13 cellular contexts compared by ENCODE assay signal in genomic region chr17:28700278-28700677, GRCh38. TPM values are rescaled to one million over a fixed set of nuclear protein-coding genes. Genes with fewer than 3 reads are reported as not detected.
DNase-seq lines count a peak whose midpoint lies in the region; ATAC-seq lines count a peak whose summit lies in the region.
"Had no signal": no experiment of that assay in that cellular context is flagged by ENCODE, and none has a peak within 500 bp of the region (broad histone marks: within the 10 kb centered on the region; RNA-seq: fewer than 3 reads in every experiment).

No MANE protein-coding gene starts in this region.

- peaks cover 100% of the 10 kb centered on the region for H3K36me3 Mint-ChIP-seq in activated T-cell treated with anti-CD3 and anti-CD28 coated beads, Interleukin-2, amount 50 U/mL, for 24 hours (ENCODE audit: low read depth)
- H3K36me3 Mint-ChIP-seq in activated T-cell treated with anti-CD3 and anti-CD28 coated beads, Interleukin-2, amount 50 U/mL, for 4 hours (ENCODE audit: insufficient read depth) = peaks cover 33% of the 10 kb centered on the region
- H3K36me3 Mint-ChIP-seq in stimulated activated effector memory CD8-positive, alpha-beta T cell treated with anti-CD3 and anti-CD28 coated beads, Interleukin-12 subunit alpha, Interleukin-12 subunit beta, amount 100 ng/mL, for 72 hours = peaks cover 89% of the 10 kb centered on the region

- H3K27me3 ChIP-seq in layer of hippocampus (ENCODE audit: control insufficient read depth, insufficient read depth, low read length) = no peaks in the 10 kb centered on the region
- H3K27me3 ChIP-seq: BLaER1 treated with 17β-estradiol and CSF1 and Interleukin-3, amounts not matched to agents 10 nM and 100 nM had no signal

- H3K27ac ChIP-seq in angular gyrus (ENCODE audit: low read depth, low read length) = peak overlapping the region; percentile 87
- peak overlapping the region; percentile 79 for H3K27ac ChIP-seq in layer of hippocampus (ENCODE audit: low read depth, low read length)
- H3K27ac ChIP-seq: BLaER1 treated with 17β-estradiol and CSF1 and Interleukin-3, amounts not matched to agents 10 nM and 100 nM had no signal

- ATAC-seq in activated T-cell treated with anti-CD3 and anti-CD28 coated beads, Interleukin-2, amount 50 U/mL, for 4 hours = no peak
- ATAC-seq in stimulated activated effector memory CD8-positive, alpha-beta T cell treated with anti-CD3 and anti-CD28 coated beads, Interleukin-12 subunit alpha, Interleukin-12 subunit beta, amount 100 ng/mL, for 72 hours = no peak

- no peak for DNase-seq in activated T-cell treated with anti-CD3 and anti-CD28 coated beads, Interleukin-2, amount 50 U/mL, for 24 hours
- no peak for DNase-seq in activated T-cell treated with anti-CD3 and anti-CD28 coated beads, Interleukin-2, amount 50 U/mL, for 4 hours
- DNase-seq in stimulated activated effector memory CD8-positive, alpha-beta T cell treated with anti-CD3 and anti-CD28 coated beads, Interleukin-12 subunit alpha, Interleukin-12 subunit beta, amount 100 ng/mL, for 72 hours (ENCODE audit: low spot score in 2 of 2) = no peak
- DNase-seq in foreskin melanocyte (no peak), 8988T (no peak), germinal center (ENCODE audit: low spot score) (no peak)
- DNase-seq: ACHN; CD4-positive, CD25-positive, alpha-beta regulatory T cell; DMS 273 treated with DMSO at 0.1 percent for 48 hours; GOT3 had no signal

- peak overlapping the region; percentile 55 for H3K27ac Mint-ChIP-seq in activated T-cell treated with anti-CD3 and anti-CD28 coated beads, Interleukin-2, amount 50 U/mL, for 24 hours
- peak overlapping the region; percentile 83 for H3K27ac Mint-ChIP-seq in stimulated activated effector memory CD8-positive, alpha-beta T cell treated with anti-CD3 and anti-CD28 coated beads, Interleukin-12 subunit alpha, Interleukin-12 subunit beta, amount 100 ng/mL, for 72 hours

- H3K4me1 Mint-ChIP-seq in activated T-cell treated with anti-CD3 and anti-CD28 coated beads, Interleukin-2, amount 50 U/mL, for 24 hours (ENCODE audit: low read depth) = peaks cover 10% of the 10 kb centered on the region
- peaks cover 1% of the 10 kb centered on the region for H3K4me1 Mint-ChIP-seq in activated T-cell treated with anti-CD3 and anti-CD28 coated beads, Interleukin-2, amount 50 U/mL, for 4 hours (ENCODE audit: low read depth)
- H3K4me1 Mint-ChIP-seq in stimulated activated effector memory CD8-positive, alpha-beta T cell treated with anti-CD3 and anti-CD28 coated beads, Interleukin-12 subunit alpha, Interleukin-12 subunit beta, amount 100 ng/mL, for 72 hours = peaks cover 9% of the 10 kb centered on the region

- H3K4me3 Mint-ChIP-seq in activated T-cell treated with anti-CD3 and anti-CD28 coated beads, Interleukin-2, amount 50 U/mL, for 24 hours = no peak overlapping the region
- no peak overlapping the region for H3K4me3 Mint-ChIP-seq in activated T-cell treated with anti-CD3 and anti-CD28 coated beads, Interleukin-2, amount 50 U/mL, for 4 hours
- no peak overlapping the region for H3K4me3 Mint-ChIP-seq in stimulated activated effector memory CD8-positive, alpha-beta T cell treated with anti-CD3 and anti-CD28 coated beads, Interleukin-12 subunit alpha, Interleukin-12 subunit beta, amount 100 ng/mL, for 72 hours
- H3K4me3 Mint-ChIP-seq: CD4-positive, CD25-positive, alpha-beta regulatory T cell had no signal

- H3K9me3 Mint-ChIP-seq in activated T-cell treated with anti-CD3 and anti-CD28 coated beads, Interleukin-2, amount 50 U/mL, for 24 hours = no peaks in the 10 kb centered on the region
- H3K9me3 Mint-ChIP-seq in activated T-cell treated with anti-CD3 and anti-CD28 coated beads, Interleukin-2, amount 50 U/mL, for 4 hours = no peaks in the 10 kb centered on the region
- H3K9me3 Mint-ChIP-seq in stimulated activated effector memory CD8-positive, alpha-beta T cell treated with anti-CD3 and anti-CD28 coated beads, Interleukin-12 subunit alpha, Interleukin-12 subunit beta, amount 100 ng/mL, for 72 hours = no peaks in the 10 kb centered on the region

- H3K27me3 Mint-ChIP-seq in activated T-cell treated with anti-CD3 and anti-CD28 coated beads, Interleukin-2, amount 50 U/mL, for 24 hours = no peaks in the 10 kb centered on the region
- no peaks in the 10 kb centered on the region for H3K27me3 Mint-ChIP-seq in activated T-cell treated with anti-CD3 and anti-CD28 coated beads, Interleukin-2, amount 50 U/mL, for 4 hours (ENCODE audit: low read depth)
- H3K27me3 Mint-ChIP-seq: CD4-positive, CD25-positive, alpha-beta regulatory T cell had no signal

RNA-seq across cellular contexts. Expression of gene PROCA1, which starts 11.4 kb away (rescaled TPM):
- 1 to 10 TPM in 2 of 3 donors, under 1 TPM in 1; 0.83 to 1.2 (median 1.1) TPM for total RNA-seq in activated T-cell treated with anti-CD3 and anti-CD28 coated beads, Interleukin-2, amount 50 U/mL, for 4 hours

RNA-seq across cellular contexts. Expression of gene RAB34, which starts 17.4 kb away (rescaled TPM):
- 100 to 1,000 TPM in 1 of 3 donors, 10 to 100 TPM in 2; 11.3 to 100 (median 14.1) TPM for total RNA-seq in activated T-cell treated with anti-CD3 and anti-CD28 coated beads, Interleukin-2, amount 50 U/mL, for 4 hours

RNA-seq across cellular contexts. Expression of gene RPL23A, which starts 19.5 kb away (rescaled TPM):
- 1,000 to 10,000 TPM; 2,218 to 2,392 (median 2,312) TPM for total RNA-seq in activated T-cell treated with anti-CD3 and anti-CD28 coated beads, Interleukin-2, amount 50 U/mL, for 4 hours

RNA-seq across cellular contexts. Expression of gene TLCD1, which starts 25.8 kb away (rescaled TPM):
- 10 to 100 TPM; 20.8 to 28.5 (median 23.8) TPM for total RNA-seq in activated T-cell treated with anti-CD3 and anti-CD28 coated beads, Interleukin-2, amount 50 U/mL, for 4 hours

RNA-seq across cellular contexts. Expression of gene NEK8, which starts 28.3 kb away (rescaled TPM):
- 1 to 10 TPM; 5.8 to 7.7 (median 7.6) TPM for total RNA-seq in activated T-cell treated with anti-CD3 and anti-CD28 coated beads, Interleukin-2, amount 50 U/mL, for 4 hours
